Comparison of ENCODE assay signal across 10 cellular contexts in genomic region chr5:79845448-79846197, GRCh38.
DNase-seq lines count a peak whose midpoint lies in the region; ATAC-seq and TF ChIP-seq lines count a peak whose summit lies in the region.
"Had no signal": no experiment of that assay in that cellular context is flagged by ENCODE, and none has a peak within 500 bp of the region (broad histone marks: within the 10 kb centered on the region; RNA-seq: fewer than 3 reads in every experiment).

No MANE protein-coding gene starts in this region.

- dilution Hi-C loops in mammary epithelial cell (cut with HindIII; ENCODE audit: low sequenced_read_pairs): no loop called here

- CTCF ChIA-PET in BJ (lab: Yijun Ruan, JAX) (interaction anchor here (3.5 kb wide), 1 partner anchor 12 kb away, joined by 11 read pairs; no protein-coding TSS in a partner anchor), mammary epithelial cell (lab: Charles Lee; ENCODE audit: low non-redundant PET) (no interaction called here)

- no peak overlapping the region for H3K27ac ChIP-seq in mammary epithelial cell (ENCODE audit: insufficient read depth, low read depth, low read length)
- H3K27ac ChIP-seq: esophagus squamous epithelium, neutrophil had no signal

- WGBS in mammary epithelial cell (ENCODE audit: low coverage, missing lambda C conversion rate): 80% methylated on average over 7 of the region's 7 CpGs

- TF ChIP-seq CTCF in BJ (IDR thresholded peaks at IDR 0.05; ENCODE audit: insufficient read depth, low read depth, low read length) (no peak), mammary epithelial cell (conservative IDR thresholded peaks at IDR 0.05 in 1 of 2, IDR thresholded peaks at IDR 0.05 in 1 of 2; ENCODE audit: extremely low read depth in 1 of 2, insufficient read depth in 1 of 2, low read depth in 1 of 2, low read length in 2 of 2) (no peak), mucosa of descending colon (IDR thresholded peaks at IDR 0.05) (no peak)

- H3K27me3 ChIP-seq in BJ (ENCODE audit: control insufficient read depth, insufficient read depth, low read length): no peaks in the 10 kb centered on the region
- no peaks in the 10 kb centered on the region for H3K27me3 ChIP-seq in mammary epithelial cell (ENCODE audit: insufficient read depth, low read length)

- DNase-seq in BJ (ENCODE audit: low read depth) (peak; percentile 78), LHCN-M2 (ENCODE audit: low read depth) (peak; percentile 94), mammary epithelial cell (peak; percentile 79), mucosa of descending colon (no peak), dermis blood vessel endothelial cell (no peak)
- no peak for DNase-seq in activated effector memory CD4-positive, alpha-beta T cell treated with anti-CD3 and anti-CD28 coated beads, Interleukin-2, amount 50 U/mL, for 16 hours
- DNase-seq: esophagus squamous epithelium had no signal

- BruUV-seq in mammary epithelial cell (replicated peaks; lab: Mats Ljungman, UMichigan): no TSS peak

- H3K9me3 ChIP-seq in mammary epithelial cell (replicated peaks; ENCODE audit: insufficient read depth, low read length) (no peaks in the 10 kb centered on the region), mucosa of descending colon (no peaks in the 10 kb centered on the region)
- H3K9me3 ChIP-seq: esophagus squamous epithelium, neutrophil had no signal

- no peaks in the 10 kb centered on the region for H3K79me2 ChIP-seq in mammary epithelial cell (ENCODE audit: insufficient read depth, low read length)

- no peak overlapping the region for H2AFZ ChIP-seq in mammary epithelial cell (ENCODE audit: low read depth, low read length)

- POLR2A ChIA-PET in BJ (lab: Charles Lee): no interaction called here

- intact Hi-C loops in mammary epithelial cell (cut with micrococcal nuclease): no loop called here
- intact Hi-C loops in mucosa of descending colon (cut with DNase I, micrococcal nuclease): no loop called here

- H3K9ac ChIP-seq in mammary epithelial cell (ENCODE audit: insufficient read depth, low read length): no peak overlapping the region

- no peaks in the 10 kb centered on the region for H3K36me3 ChIP-seq in BJ (ENCODE audit: control insufficient read depth, insufficient read depth, low read length)
- H3K36me3 ChIP-seq in mammary epithelial cell (ENCODE audit: insufficient read depth, low read length): no peaks in the 10 kb centered on the region
- no peaks in the 10 kb centered on the region for H3K36me3 ChIP-seq in mucosa of descending colon (ENCODE audit: low read depth)
- H3K36me3 ChIP-seq: esophagus squamous epithelium, neutrophil had no signal

- peak overlapping the region; percentile 1 for H3K4me2 ChIP-seq in mammary epithelial cell (ENCODE audit: insufficient read depth, low read depth, low read length)

- no peaks in the 10 kb centered on the region for H3K4me1 ChIP-seq in mammary epithelial cell (ENCODE audit: insufficient read depth, low read length)
- H3K4me1 ChIP-seq in mucosa of descending colon (ENCODE audit: low read depth): no peaks in the 10 kb centered on the region
- H3K4me1 ChIP-seq: esophagus squamous epithelium had no signal

- H3K4me3 ChIP-seq in BJ (ENCODE audit: low read depth, low read length) (no peak overlapping the region), mammary epithelial cell (replicated peaks in 1 of 3; ENCODE audit: insufficient read depth in 1 of 3, low read depth in 2 of 3, low read length in 3 of 3) (no peak overlapping the region), mucosa of descending colon (no peak overlapping the region)
- H3K4me3 ChIP-seq: esophagus squamous epithelium had no signal

- H4K20me1 ChIP-seq in mammary epithelial cell (ENCODE audit: insufficient read depth, low read length): no peaks in the 10 kb centered on the region

- ATAC-seq in mucosa of descending colon: peak; percentile 17
- no peak for ATAC-seq in GM19328 (IDR thresholded peaks at IDR 0.05; ENCODE audit: unreplicated experiment)
- ATAC-seq in HG03460 (IDR thresholded peaks at IDR 0.05; ENCODE audit: unreplicated experiment): no peak

- in situ Hi-C loops in mammary epithelial cell (cut with MboI; ENCODE audit: low sequenced_read_pairs in 2 of 2): no loop called here

Comparison
In these comparisons a context has a peak if more than half of its experiments do, and no peak if none do; other contexts are left out.
1. DNase-seq: peak in BJ (single experiment), LHCN-M2 (single experiment) and mammary epithelial cell (single experiment); none in mucosa of descending colon (0 of 3), activated effector memory CD4-positive, alpha-beta T cell treated with anti-CD3 and anti-CD28 coated beads, Interleukin-2, amount 50 U/mL, for 16 hours (single experiment) and dermis blood vessel endothelial cell (single experiment).